Comparison of ENCODE assay signal across 8 cellular contexts in genomic region chr2:33476100-33476792, GRCh38. TPM values are rescaled to one million over a fixed set of nuclear protein-coding genes. Genes with fewer than 3 reads are reported as not detected.
DNase-seq lines count a peak whose midpoint lies in the region; ATAC-seq and TF ChIP-seq lines count a peak whose summit lies in the region.

Gene RASGRP3 (plus strand): TSS chr2:33476649. CDS start chr2:33515137, 38,488 bp downstream.

- no peaks in the 10 kb centered on the region for H3K27me3 ChIP-seq in heart right ventricle

- H3K4me3 ChIP-seq in heart right ventricle: peak within 1 kb of the TSS; percentile 32 to 68 (median 60)

- H3K27me3 Mint-ChIP-seq in type B pancreatic cell: peaks cover 5% of the 10 kb centered on the region

- peaks cover 0 to 79% (median 58%) of the 10 kb centered on the region in 9 donors for H3K4me1 ChIP-seq in heart right ventricle

- H3K4me3 Mint-ChIP-seq in type B pancreatic cell: peak within 1 kb of the TSS; percentile 90

- DNase-seq in GDM1 (lab: John Stamatoyannopoulos, UW) (peak; percentile 56), GOT3 (lab: John Stamatoyannopoulos, UW) (peak; percentile 24), LHCN-M2 (ENCODE audit: low read depth) (peak; percentile 98), T follicular helper cell (ENCODE audit: low read depth) (peak; percentile 36), heart right ventricle (peak; percentile 81 to 87), posterior cingulate gyrus (peak; percentile 55 to 96 (median 75)), type B pancreatic cell (ENCODE audit: extremely low spot score, unreplicated experiment) (no peak)

- H3K36me3 ChIP-seq in heart right ventricle: peaks cover 0 to 3% (median 0%) of the 10 kb centered on the region in 9 donors

- 0 to 1% (median 1%) methylated on average over 18 of the region's 18 CpGs for WGBS in adipose tissue, 3 donors
- 0 to 1% methylated on average over 18 of the region's 18 CpGs for WGBS in heart right ventricle, 2 donors

- intact Hi-C loops in heart right ventricle (cut with DNase I) (loop anchor here (5.0 to 10.0 kb wide), 6 partner anchors 59 to 109 kb away; no protein-coding TSS in a partner anchor), posterior cingulate gyrus (cut with DNase I) (loop anchor here (5.0 kb wide), 2 partner anchors 36 to 121 kb away; partner anchors contain the start of gene FAM98A)

- peak within 1 kb of the TSS; percentile 95 for H3K27ac Mint-ChIP-seq in type B pancreatic cell

- H3K9me3 ChIP-seq in heart right ventricle: no peaks in the 10 kb centered on the region

- H3K4me1 Mint-ChIP-seq in type B pancreatic cell (ENCODE audit: unreplicated experiment): peaks cover 18% of the 10 kb centered on the region

- TF ChIP-seq CTCF in heart right ventricle (IDR thresholded peaks at IDR 0.05) (no peak), type B pancreatic cell (conservative IDR thresholded peaks at IDR 0.05) (no peak)

- H3K36me3 Mint-ChIP-seq in type B pancreatic cell: no peaks in the 10 kb centered on the region

- peaks cover 4% of the 10 kb centered on the region for H3K9me3 Mint-ChIP-seq in type B pancreatic cell

- H3K27ac ChIP-seq in adipose tissue (ENCODE audit: low read depth, low read length): peak within 1 kb of the TSS; percentile 29
- peak within 1 kb of the TSS; percentile 68 to 94 (median 90) for H3K27ac ChIP-seq in heart right ventricle

- peak; percentile 75 to 88 (median 83) for ATAC-seq in heart right ventricle

RNA-seq across cellular contexts. Expression of gene RASGRP3, which starts in this region (rescaled TPM):
- total RNA-seq in LHCN-M2 (2014; rRNA removed) (6.1 and 9.4 TPM in 2 replicates), heart right ventricle (10 to 100 TPM; 46.9 to 77.4 (median 66.4) TPM), type B pancreatic cell (ENCODE audit: low replicate concordance) (0.94 and 1.1 TPM in 2 replicates)
- 2.7 TPM for polyA plus RNA-seq in LHCN-M2 (2012)
- polyA plus RNA-seq in adipose tissue (1 to 10 TPM; 2.3 to 6.1 (median 5.4) TPM), heart right ventricle (10 to 100 TPM; 14.9 to 22.4 TPM)
